Comparison of ENCODE assay signal across 29 cellular contexts in genomic region chr7:6197801-6198551, GRCh38.
"Had no signal": no experiment of that assay in that cellular context is flagged by ENCODE, and none has a peak within 500 bp of the region (broad histone marks: within the 10 kb centered on the region; RNA-seq: fewer than 3 reads in every experiment).

No MANE protein-coding gene starts in this region.

- H3K9me3 Mint-ChIP-seq: activated T-cell treated with anti-CD3 and anti-CD28 coated beads, Interleukin-2, amount 50 U/mL, for 4 hours; activated T-helper 2 cell treated with anti-CD3 and anti-CD28 coated beads, Interferon-gamma antibody, Interleukin-2, Interleukin-4, amounts not matched to agents 10 μg/mL and 5 μg/mL and 100 μg/mL, durations not matched to agents 14 hours and 24 hours and 36 hours; effector memory CD8-positive, alpha-beta T cell; mesothelial cell of epicardium; natural killer cell treated with Interleukin-12 subunit alpha and Interleukin-12 subunit beta and Interleukin-15 and Interleukin-18, amount 100 ng/mL, for 72 hours; stimulated activated effector memory CD8-positive, alpha-beta T cell treated with anti-CD3 and anti-CD28 coated beads, Interleukin-12 subunit alpha, Interleukin-12 subunit beta, amount 100 ng/mL, for 72 hours; stimulated activated naive CD8-positive, alpha-beta T cell treated with anti-CD3 and anti-CD28 coated beads, Interleukin-15, amount 100 ng/mL, for 72 hours had no signal

- H3K4me1 ChIP-seq: adrenal gland, parathyroid adenoma, uterus had no signal

- H3K36me3 ChIP-seq: adrenal gland, esophagus muscularis mucosa, gastroesophageal sphincter, neutrophil, tibial nerve, uterus had no signal

- H2AFZ ChIP-seq: parathyroid adenoma had no signal

- H3K4me3 ChIP-seq: adrenal gland, dorsolateral prefrontal cortex, esophagus muscularis mucosa, gastroesophageal sphincter, tibial nerve, uterus had no signal

- H3K36me3 Mint-ChIP-seq: activated naive CD8-positive, alpha-beta T cell; mesothelial cell of epicardium; natural killer cell treated with Interleukin-12 subunit alpha and Interleukin-12 subunit beta and Interleukin-15 and Interleukin-18, amount 100 ng/mL, for 72 hours; stimulated activated effector memory CD8-positive, alpha-beta T cell treated with anti-CD3 and anti-CD28 coated beads, Interleukin-12 subunit alpha, Interleukin-12 subunit beta, amount 100 ng/mL, for 72 hours had no signal

- H3K9ac ChIP-seq: parathyroid adenoma had no signal

- H3K9me3 ChIP-seq: adrenal gland, esophagus muscularis mucosa, gastroesophageal sphincter, neutrophil, tibial nerve, uterus had no signal

- H3K27me3 ChIP-seq: adrenal gland, dorsolateral prefrontal cortex, esophagus muscularis mucosa, gastroesophageal sphincter, neutrophil, tibial nerve, uterus had no signal

- H3K27ac Mint-ChIP-seq: activated naive CD8-positive, alpha-beta T cell; activated T-helper 2 cell treated with anti-CD3 and anti-CD28 coated beads, Interferon-gamma antibody, Interleukin-2, Interleukin-4, amounts not matched to agents 10 μg/mL and 5 μg/mL and 100 μg/mL, durations not matched to agents 14 hours and 24 hours and 36 hours; effector memory CD8-positive, alpha-beta T cell; natural killer cell treated with Interleukin-12 subunit alpha and Interleukin-12 subunit beta and Interleukin-15 and Interleukin-18, amount 100 ng/mL, for 72 hours; stimulated activated effector memory CD8-positive, alpha-beta T cell treated with anti-CD3 and anti-CD28 coated beads, Interleukin-12 subunit alpha, Interleukin-12 subunit beta, amount 100 ng/mL, for 72 hours; stimulated activated naive CD8-positive, alpha-beta T cell treated with anti-CD3 and anti-CD28 coated beads, Interleukin-15, amount 100 ng/mL, for 72 hours had no signal

- H3K4me3 Mint-ChIP-seq: activated naive CD8-positive, alpha-beta T cell; activated T-cell treated with anti-CD3 and anti-CD28 coated beads, Interleukin-2, amount 50 U/mL, for 4 hours; effector memory CD8-positive, alpha-beta T cell; mesothelial cell of epicardium; natural killer cell treated with Interleukin-12 subunit alpha and Interleukin-12 subunit beta and Interleukin-15 and Interleukin-18, amount 100 ng/mL, for 72 hours; stimulated activated effector memory CD8-positive, alpha-beta T cell treated with anti-CD3 and anti-CD28 coated beads, Interleukin-12 subunit alpha, Interleukin-12 subunit beta, amount 100 ng/mL, for 72 hours; stimulated activated naive CD8-positive, alpha-beta T cell treated with anti-CD3 and anti-CD28 coated beads, Interleukin-15, amount 100 ng/mL, for 72 hours had no signal

- DNase-seq: activated CD8-positive, alpha-beta memory T cell treated with anti-CD3 and anti-CD28 coated beads for 24 hours; activated CD8-positive, alpha-beta memory T cell treated with anti-CD3 and anti-CD28 coated beads, Interleukin-2, amount 50 U/mL, for 4 hours; activated naive CD4-positive, alpha-beta T cell; activated T-cell treated with anti-CD3 and anti-CD28 coated beads, Interleukin-2, amount 50 U/mL, for 4 hours; adrenal gland; central memory CD4-positive, alpha-beta T cell; dorsolateral prefrontal cortex; effector memory CD8-positive, alpha-beta T cell; head of caudate nucleus; islet precursor cell; left colon; stimulated activated CD4-positive, alpha-beta T cell treated with anti-CD3 and anti-CD28 coated beads, Interleukin-2, amount 100 ng/mL, for 24 hours; stimulated activated naive CD8-positive, alpha-beta T cell treated with anti-CD3 and anti-CD28 coated beads, Interleukin-15, amount 100 ng/mL, for 72 hours; T-helper 9 cell; uterus had no signal

- H3K27me3 Mint-ChIP-seq: stimulated activated naive CD8-positive, alpha-beta T cell treated with anti-CD3 and anti-CD28 coated beads, Interleukin-15, amount 100 ng/mL, for 72 hours had no signal

- H3K27ac ChIP-seq: adrenal gland, esophagus muscularis mucosa, gastroesophageal sphincter, neutrophil, parathyroid adenoma, tibial nerve, uterus had no signal

- FAIRE-seq: colon, endothelial cell of umbilical vein, small intestine had no signal

- ATAC-seq: activated T-cell treated with anti-CD3 and anti-CD28 coated beads, Interleukin-2, amount 50 U/mL, for 4 hours; effector memory CD8-positive, alpha-beta T cell; gastroesophageal sphincter; left colon; natural killer cell treated with Interleukin-12 subunit alpha and Interleukin-12 subunit beta and Interleukin-15 and Interleukin-18, amount 100 ng/mL, for 72 hours; sciatic nerve; stimulated activated effector memory CD8-positive, alpha-beta T cell treated with anti-CD3 and anti-CD28 coated beads, Interleukin-12 subunit alpha, Interleukin-12 subunit beta, amount 100 ng/mL, for 72 hours; stimulated activated naive CD8-positive, alpha-beta T cell treated with anti-CD3 and anti-CD28 coated beads, Interleukin-15, amount 100 ng/mL, for 72 hours had no signal

- H3K4me1 Mint-ChIP-seq: stimulated activated naive CD8-positive, alpha-beta T cell treated with anti-CD3 and anti-CD28 coated beads, Interleukin-15, amount 100 ng/mL, for 72 hours had no signal
